18 cellular contexts compared by ENCODE assay signal in the genomic region with DNA sequence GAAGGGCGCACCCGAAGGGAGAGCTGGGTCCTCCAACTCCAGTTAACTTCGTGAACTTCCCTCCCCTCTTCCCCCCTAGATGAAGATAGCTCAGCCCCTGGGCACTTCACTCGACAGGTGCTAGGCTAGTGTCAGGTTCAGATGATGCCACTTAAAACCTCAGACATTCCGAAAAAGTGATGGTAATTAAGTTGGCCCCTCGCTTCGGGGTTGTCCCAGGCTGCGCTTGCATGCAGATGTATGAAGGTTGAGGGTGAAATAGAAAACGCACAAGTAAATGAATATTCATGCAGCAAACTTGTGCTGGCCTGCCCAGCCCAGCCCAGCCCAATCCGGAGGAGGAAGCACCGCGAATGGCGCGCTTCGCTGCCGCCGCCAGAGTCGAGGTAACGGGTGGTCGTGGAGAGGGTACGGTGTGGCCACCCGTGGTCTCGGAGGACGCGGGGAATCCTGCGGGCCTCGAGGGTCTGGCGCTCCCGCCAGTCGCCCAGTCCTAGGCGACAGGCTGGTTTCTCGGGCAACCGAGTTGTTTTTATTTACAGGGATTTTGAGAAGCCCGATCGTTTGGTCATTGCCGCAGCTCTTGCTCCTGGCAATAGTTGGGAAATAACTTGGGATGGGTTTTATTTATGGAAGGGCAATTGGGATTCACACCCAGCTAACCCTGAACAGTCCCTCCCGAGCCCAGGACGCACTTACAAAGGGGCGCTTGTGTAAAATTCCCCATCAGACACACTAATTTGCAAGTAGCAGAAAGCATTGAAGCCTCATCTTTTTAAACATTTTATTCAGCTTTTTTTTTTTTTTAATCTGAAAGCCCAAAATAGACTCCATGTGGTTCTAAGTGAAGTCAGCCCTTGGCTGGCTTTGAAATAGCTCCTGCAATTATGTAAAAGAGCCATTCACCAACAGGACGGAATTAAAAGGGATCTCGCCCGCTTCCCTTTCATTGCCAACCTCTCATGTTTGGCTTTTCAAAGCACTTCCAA. TPM values are rescaled to one million over a fixed set of nuclear protein-coding genes. Genes with fewer than 3 reads are reported as not detected.
DNase-seq lines count a peak whose midpoint lies in the region; ATAC-seq, FAIRE-seq and TF ChIP-seq lines count a peak whose summit lies in the region.
"Had no signal": no experiment of that assay in that cellular context is flagged by ENCODE, and none has a peak within 500 bp of the region (broad histone marks: within the 10 kb centered on the region; RNA-seq: fewer than 3 reads in every experiment).

No MANE protein-coding gene starts in this region.

- H3K4me3 Mint-ChIP-seq in activated naive CD8-positive, alpha-beta T cell treated with anti-CD3 and anti-CD28 coated beads, Interleukin-2, amount 10 ng/mL, durations not matched to agents 7 days and 5 days = no peak overlapping the region
- no peak overlapping the region for H3K4me3 Mint-ChIP-seq in activated naive CD8-positive, alpha-beta T cell treated with anti-CD3 and anti-CD28 coated beads for 36 hours
- no peak overlapping the region for H3K4me3 Mint-ChIP-seq in astrocyte (ENCODE audit: unreplicated experiment)
- H3K4me3 Mint-ChIP-seq in type B pancreatic cell = peak overlapping the region; percentile 61
- H3K4me3 Mint-ChIP-seq: activated CD4-positive, alpha-beta memory T cell treated with anti-CD3 and anti-CD28 coated beads, Interleukin-2, amount 10 ng/mL, durations not matched to agents 7 days and 5 days; activated naive CD8-positive, alpha-beta T cell had no signal

- peaks cover 2% of the 10 kb centered on the region for H3K9me3 Mint-ChIP-seq in activated naive CD8-positive, alpha-beta T cell treated with anti-CD3 and anti-CD28 coated beads, Interleukin-2, amount 10 ng/mL, durations not matched to agents 7 days and 5 days
- peaks cover 2% of the 10 kb centered on the region for H3K9me3 Mint-ChIP-seq in activated naive CD8-positive, alpha-beta T cell treated with anti-CD3 and anti-CD28 coated beads for 36 hours
- H3K9me3 Mint-ChIP-seq in astrocyte (ENCODE audit: unreplicated experiment) (peaks cover 31% of the 10 kb centered on the region), type B pancreatic cell (no peaks in the 10 kb centered on the region)
- H3K9me3 Mint-ChIP-seq: activated CD4-positive, alpha-beta memory T cell treated with anti-CD3 and anti-CD28 coated beads, Interleukin-2, amount 10 ng/mL, durations not matched to agents 7 days and 5 days had no signal

- peaks cover 5% of the 10 kb centered on the region for H3K79me2 ChIP-seq in astrocyte (ENCODE audit: insufficient read depth, low read length)
- H3K79me2 ChIP-seq: parathyroid adenoma had no signal

- no peak for ATAC-seq in activated naive CD8-positive, alpha-beta T cell treated with anti-CD3 and anti-CD28 coated beads, Interleukin-2, amount 10 ng/mL, durations not matched to agents 7 days and 5 days (ENCODE audit: low read depth)
- ATAC-seq: left lung had no signal

- no peak overlapping the region for H2AFZ ChIP-seq in astrocyte (ENCODE audit: low read depth, low read length)
- H2AFZ ChIP-seq: parathyroid adenoma had no signal

- FAIRE-seq in astrocyte (lab: Jason Lieb, UNC) = no peak
- FAIRE-seq in HTR-8/SVneo (lab: Jason Lieb, UNC) = no peak
- FAIRE-seq: frontal cortex, GM18507 had no signal

- H3K4me3 ChIP-seq in astrocyte (ENCODE audit: insufficient read depth, low read depth, low read length) = no peak overlapping the region
- no peak overlapping the region for H3K4me3 ChIP-seq in colonic mucosa
- H3K4me3 ChIP-seq in ascending aorta = peak overlapping the region in 1 of 2 donors; percentile 9
- H3K4me3 ChIP-seq: left lung had no signal

- POLR2A ChIA-PET in activated naive CD8-positive, alpha-beta T cell treated with anti-CD3 and anti-CD28 coated beads, Interleukin-2, amount 10 ng/mL, durations not matched to agents 7 days and 5 days (lab: Charles Lee) = no interaction called here

- peaks cover 8% of the 10 kb centered on the region for H3K4me1 Mint-ChIP-seq in activated naive CD8-positive, alpha-beta T cell treated with anti-CD3 and anti-CD28 coated beads, Interleukin-2, amount 10 ng/mL, durations not matched to agents 7 days and 5 days
- peaks cover 8% of the 10 kb centered on the region for H3K4me1 Mint-ChIP-seq in activated naive CD8-positive, alpha-beta T cell treated with anti-CD3 and anti-CD28 coated beads for 36 hours
- H3K4me1 Mint-ChIP-seq in astrocyte (ENCODE audit: low read depth, unreplicated experiment) (peaks cover 12% of the 10 kb centered on the region), type B pancreatic cell (ENCODE audit: unreplicated experiment) (peaks cover 30% of the 10 kb centered on the region)

- no peak for DNase-seq in activated naive CD8-positive, alpha-beta T cell treated with anti-CD3 and anti-CD28 coated beads, Interleukin-2, amount 10 ng/mL, durations not matched to agents 7 days and 5 days
- DNase-seq in activated naive CD8-positive, alpha-beta T cell treated with anti-CD3 and anti-CD28 coated beads for 36 hours = no peak
- no peak for DNase-seq in astrocyte (ENCODE audit: low read depth)
- peak; percentile 61 for DNase-seq in left kidney (ENCODE audit: low read depth, low spot score)
- DNase-seq in type B pancreatic cell (ENCODE audit: extremely low spot score, unreplicated experiment) = no peak
- DNase-seq in HTR-8/SVneo (ENCODE audit: insufficient read length, low spot score) = no peak
- DNase-seq in colonic mucosa = no peak
- DNase-seq in ascending aorta (ENCODE audit: low spot score in 2 of 2) = no peak
- DNase-seq: activated CD4-positive, alpha-beta memory T cell treated with anti-CD3 and anti-CD28 coated beads, Interleukin-2, amount 10 ng/mL, durations not matched to agents 7 days and 5 days; left lung; NCI-H2029 had no signal

- no peak for TF ChIP-seq CTCF in astrocyte (IDR thresholded peaks at IDR 0.05; ENCODE audit: insufficient read depth, low read depth, low read length)
- no peak for TF ChIP-seq CTCF in type B pancreatic cell (conservative IDR thresholded peaks at IDR 0.05)
- no peak for TF ChIP-seq CTCF in colonic mucosa (IDR thresholded peaks at IDR 0.05)
- TF ChIP-seq CTCF in ascending aorta (IDR thresholded peaks at IDR 0.05) = no peak

- peaks cover 2% of the 10 kb centered on the region for H3K36me3 Mint-ChIP-seq in activated naive CD8-positive, alpha-beta T cell treated with anti-CD3 and anti-CD28 coated beads, Interleukin-2, amount 10 ng/mL, durations not matched to agents 7 days and 5 days
- H3K36me3 Mint-ChIP-seq in activated naive CD8-positive, alpha-beta T cell treated with anti-CD3 and anti-CD28 coated beads for 36 hours = peaks cover 2% of the 10 kb centered on the region
- peaks cover 3% of the 10 kb centered on the region for H3K36me3 Mint-ChIP-seq in astrocyte (ENCODE audit: low read depth, unreplicated experiment)
- H3K36me3 Mint-ChIP-seq in type B pancreatic cell = no peaks in the 10 kb centered on the region
- H3K36me3 Mint-ChIP-seq: activated naive CD8-positive, alpha-beta T cell had no signal

- peak overlapping the region; percentile 9 for H3K27ac Mint-ChIP-seq in activated naive CD8-positive, alpha-beta T cell treated with anti-CD3 and anti-CD28 coated beads, Interleukin-2, amount 10 ng/mL, durations not matched to agents 7 days and 5 days
- no peak overlapping the region for H3K27ac Mint-ChIP-seq in activated naive CD8-positive, alpha-beta T cell treated with anti-CD3 and anti-CD28 coated beads for 36 hours
- peak overlapping the region; percentile 26 for H3K27ac Mint-ChIP-seq in astrocyte (ENCODE audit: unreplicated experiment)
- H3K27ac Mint-ChIP-seq in type B pancreatic cell = no peak overlapping the region
- H3K27ac Mint-ChIP-seq: activated CD4-positive, alpha-beta memory T cell treated with anti-CD3 and anti-CD28 coated beads, Interleukin-2, amount 10 ng/mL, durations not matched to agents 7 days and 5 days; activated naive CD8-positive, alpha-beta T cell had no signal

- H3K27ac ChIP-seq in astrocyte (ENCODE audit: low read depth, low read length) = no peak overlapping the region
- no peak overlapping the region for H3K27ac ChIP-seq in colonic mucosa
- H3K27ac ChIP-seq in ascending aorta = no peak overlapping the region
- H3K27ac ChIP-seq: dorsolateral prefrontal cortex, KMS-11, left lung, parathyroid adenoma had no signal

- H3K4me1 ChIP-seq in astrocyte (ENCODE audit: insufficient read depth, low read length) = peaks cover 27% of the 10 kb centered on the region
- H3K4me1 ChIP-seq in colonic mucosa = peaks cover 13% of the 10 kb centered on the region
- peaks cover 10 to 16% of the 10 kb centered on the region in 2 donors for H3K4me1 ChIP-seq in ascending aorta
- H3K4me1 ChIP-seq: parathyroid adenoma had no signal

- H4K20me1 ChIP-seq in astrocyte (ENCODE audit: insufficient read depth, low read length) = no peaks in the 10 kb centered on the region

- peaks cover 73% of the 10 kb centered on the region for H3K27me3 Mint-ChIP-seq in activated naive CD8-positive, alpha-beta T cell treated with anti-CD3 and anti-CD28 coated beads, Interleukin-2, amount 10 ng/mL, durations not matched to agents 7 days and 5 days
- peaks cover 78% of the 10 kb centered on the region for H3K27me3 Mint-ChIP-seq in activated naive CD8-positive, alpha-beta T cell treated with anti-CD3 and anti-CD28 coated beads for 36 hours
- H3K27me3 Mint-ChIP-seq in astrocyte (ENCODE audit: low read depth, unreplicated experiment) (peaks cover 48% of the 10 kb centered on the region), type B pancreatic cell (peaks cover 82% of the 10 kb centered on the region)

- H3K36me3 ChIP-seq in astrocyte (ENCODE audit: insufficient read depth, low read length) (no peaks in the 10 kb centered on the region), colonic mucosa (no peaks in the 10 kb centered on the region), ascending aorta (no peaks in the 10 kb centered on the region)
- H3K36me3 ChIP-seq: left lung had no signal

- no peaks in the 10 kb centered on the region for H3K9me3 ChIP-seq in astrocyte (ENCODE audit: insufficient read depth, low read depth, low read length)
- H3K9me3 ChIP-seq in colonic mucosa = no peaks in the 10 kb centered on the region
- H3K9me3 ChIP-seq in ascending aorta = no peaks in the 10 kb centered on the region
- H3K9me3 ChIP-seq: left lung had no signal

- H3K4me2 ChIP-seq in astrocyte (ENCODE audit: low read length) = peak overlapping the region; percentile 48
- H3K4me2 ChIP-seq: KMS-11 had no signal

- intact Hi-C loops in colonic mucosa (cut with DNase I) (no loop called here), ascending aorta (cut with DNase I) (no loop called here)

- peaks cover 57% of the 10 kb centered on the region for H3K27me3 ChIP-seq in astrocyte (ENCODE audit: insufficient read depth, low read length)
- H3K27me3 ChIP-seq in colonic mucosa = peaks cover 88% of the 10 kb centered on the region
- H3K27me3 ChIP-seq in ascending aorta = peaks cover 51% of the 10 kb centered on the region

- H3K9ac ChIP-seq in astrocyte (ENCODE audit: low read length) (no peak overlapping the region), colonic mucosa (ENCODE audit: low read depth in 2 of 2, low read length in 2 of 2) (no peak overlapping the region)
- H3K9ac ChIP-seq: KMS-11, parathyroid adenoma had no signal

RNA-seq across cellular contexts. Expression of a gene that starts 3.3 kb away (rescaled TPM):
- not detected for total RNA-seq in activated naive CD8-positive, alpha-beta T cell treated with anti-CD3 and anti-CD28 coated beads, Interleukin-2, amount 10 ng/mL, durations not matched to agents 7 days and 5 days
- total RNA-seq in activated naive CD8-positive, alpha-beta T cell treated with anti-CD3 and anti-CD28 coated beads for 36 hours = not detected
- total RNA-seq in astrocyte = 1.2 and 1.8 TPM in 2 replicates
- total RNA-seq in type B pancreatic cell (ENCODE audit: low replicate concordance) = 0.50 and 2.1 TPM in 2 replicates
- total RNA-seq in colonic mucosa = not detected
- not detected for total RNA-seq in ascending aorta
- total RNA-seq: activated CD4-positive, alpha-beta memory T cell treated with anti-CD3 and anti-CD28 coated beads, Interleukin-2, amount 10 ng/mL, durations not matched to agents 7 days and 5 days; left lung; T-helper 2 cell treated with Interferon-gamma antibody and Interleukin-4, amounts not matched to agents 100 ng/mL and 5 ng/mL, for 36 hours had no signal

Comparison
In these comparisons a context has a peak if more than half of its experiments do, and no peak if none do; other contexts are left out.
1. H3K27ac Mint-ChIP-seq: peak in activated naive CD8-positive, alpha-beta T cell treated with anti-CD3 and anti-CD28 coated beads, Interleukin-2, amount 10 ng/mL, durations not matched to agents 7 days and 5 days (single experiment) and astrocyte (single experiment); none in activated naive CD8-positive, alpha-beta T cell treated with anti-CD3 and anti-CD28 coated beads for 36 hours (single experiment) and type B pancreatic cell (single experiment).